ENCODE assay signal across 19 cellular contexts in genomic region chr12:9051156-9051545, GRCh38.
DNase-seq lines count a peak whose midpoint lies in the region; ATAC-seq and TF ChIP-seq lines count a peak whose summit lies in the region.
"Had no signal": no experiment of that assay in that cellular context is flagged by ENCODE, and none has a peak within 500 bp of the region (broad histone marks: within the 10 kb centered on the region; RNA-seq: fewer than 3 reads in every experiment).

No MANE protein-coding gene starts in this region.

- peak; percentile 29 to 87 (median 55) for ATAC-seq in heart left ventricle
- ATAC-seq in left ventricle myocardium superior = peak; percentile 73
- ATAC-seq: Panc1 had no signal

- intact Hi-C loops in heart left ventricle (cut with DNase I) = loop anchor here in 3 of 10 donors (5.0 to 10.0 kb wide), 3 partner anchors 369 to 414 kb away; partner anchors contain the start of gene MFAP5 (in 1 of the 3)
- intact Hi-C loops in left ventricle myocardium inferior (cut with micrococcal nuclease) = no loop called here
- intact Hi-C loops in left ventricle myocardium superior (cut with micrococcal nuclease) = no loop called here

- H3K4me2 ChIP-seq in OCI-LY3 (ENCODE audit: low read length) = peak overlapping the region; percentile 29

- H3K4me3 ChIP-seq in heart left ventricle = no peak overlapping the region
- no peak overlapping the region for H3K4me3 ChIP-seq in left ventricle myocardium inferior
- no peak overlapping the region for H3K4me3 ChIP-seq in OCI-LY3 (ENCODE audit: low read length)
- H3K4me3 ChIP-seq: SJCRH30 had no signal

- H3K36me3 ChIP-seq in heart left ventricle (no peaks in the 10 kb centered on the region), left ventricle myocardium inferior (no peaks in the 10 kb centered on the region), OCI-LY3 (replicated peaks; ENCODE audit: low read depth, low read length) (no peaks in the 10 kb centered on the region)
- H3K36me3 ChIP-seq: SJCRH30 had no signal

- TF ChIP-seq CTCF in heart left ventricle (IDR thresholded peaks at IDR 0.05) (no peak), left ventricle myocardium inferior (IDR thresholded peaks at IDR 0.05; ENCODE audit: borderline replicate concordance) (no peak), OCI-LY3 (IDR thresholded peaks at IDR 0.05; ENCODE audit: low read depth, low read length) (no peak; the same call in 1 of the 2 replicates)

- 44 to 72% (median 47%) methylated on average over 5 to 6 of the region's 6 CpGs for WGBS in heart left ventricle, 4 donors

- H3K9me3 ChIP-seq in heart left ventricle (no peaks in the 10 kb centered on the region), left ventricle myocardium inferior (replicated peaks) (no peaks in the 10 kb centered on the region), OCI-LY3 (ENCODE audit: insufficient read depth, low read length) (no peaks in the 10 kb centered on the region)
- H3K9me3 ChIP-seq: SJCRH30 had no signal

- no peaks in the 10 kb centered on the region for H4K20me1 ChIP-seq in OCI-LY3 (ENCODE audit: insufficient read depth, low read length)

- DNase-seq in heart left ventricle (peak in 3 of 5 donors; percentile 18 to 46 (median 32)), left ventricle myocardium inferior (no peak), left ventricle myocardium superior (no peak), hippocampal formation (lab: John Stamatoyannopoulos, UW) (no peak)
- DNase-seq in activated naive CD4-positive, alpha-beta T cell (lab: John Stamatoyannopoulos, UW) = no peak
- no peak for DNase-seq in activated CD4-positive, alpha-beta T cell treated with anti-CD3 and anti-CD28 coated beads, Interleukin-2, amount 50 U/mL, for 4 hours
- DNase-seq: Calu3; CD4-positive, alpha-beta memory T cell; DMS79; HFFc6; IMR-90; Karpas-422; NCI-H1417 treated with DMSO at 0.1 percent for 48 hours; NCI-H2029 treated with DMSO at 0.1 percent for 48 hours; NCI-H2171 treated with DMSO at 0.1 percent for 48 hours; NCI-H748 treated with DMSO at 0.1 percent for 48 hours had no signal

- no peaks in the 10 kb centered on the region for H3K79me2 ChIP-seq in OCI-LY3 (ENCODE audit: low read length)

- 0 out of 2 replicates have a peak overlapping the region, but pooled peaks have one; percentile 42 for H2AFZ ChIP-seq in OCI-LY3 (ENCODE audit: low read depth, low read length)

- H3K4me1 ChIP-seq in heart left ventricle (peaks cover 0 to 4% (median 0%) of the 10 kb centered on the region in 12 donors), left ventricle myocardium inferior (peaks cover 3% of the 10 kb centered on the region), OCI-LY3 (ENCODE audit: low read length) (peaks cover 22% of the 10 kb centered on the region)
- H3K4me1 ChIP-seq: SJCRH30 had no signal

- H3K27me3 ChIP-seq in heart left ventricle (no peaks in the 10 kb centered on the region), left ventricle myocardium inferior (ENCODE audit: low read depth) (no peaks in the 10 kb centered on the region), OCI-LY3 (ENCODE audit: low read depth, low read length) (no peaks in the 10 kb centered on the region)
- H3K27me3 ChIP-seq: SJCRH30 had no signal

- no peak overlapping the region for H3K9ac ChIP-seq in OCI-LY3 (ENCODE audit: low read length)

- H3K27ac ChIP-seq in heart left ventricle (peak overlapping the region in 1 of 12 donors; percentile 7), left ventricle myocardium inferior (replicated peaks) (no peak overlapping the region), OCI-LY3 (ENCODE audit: low read length) (no peak overlapping the region)
- H3K27ac ChIP-seq: SJCRH30 had no signal

- no peak for TF ChIP-seq POLR2A in heart left ventricle (IDR thresholded peaks at IDR 0.05)

Comparison
In these comparisons a context has a peak if more than half of its experiments do, and no peak if none do; other contexts are left out.
1. DNase-seq: peak in heart left ventricle (3 of 5); none in left ventricle myocardium inferior (single experiment), left ventricle myocardium superior (single experiment), activated naive CD4-positive, alpha-beta T cell (0 of 4), hippocampal formation (0 of 2) and activated CD4-positive, alpha-beta T cell treated with anti-CD3 and anti-CD28 coated beads, Interleukin-2, amount 50 U/mL, for 4 hours (0 of 2).